ENCODE assay signal across 14 cellular contexts in genomic region chr4:144644368-144645101, GRCh38. TPM values are rescaled to one million over a fixed set of nuclear protein-coding genes. Genes with fewer than 3 reads are reported as not detected.
DNase-seq lines count a peak whose midpoint lies in the region; ATAC-seq and TF ChIP-seq lines count a peak whose summit lies in the region.
"Had no signal": no experiment of that assay in that cellular context is flagged by ENCODE, and none has a peak within 500 bp of the region (broad histone marks: within the 10 kb centered on the region; RNA-seq: fewer than 3 reads in every experiment).

No MANE protein-coding gene starts in this region.

- 57 to 94% methylated on average over 1 to 12 of the region's 12 CpGs for WGBS in endodermal cell (ENCODE audit: insufficient coverage in 1 of 2, insufficient read length in 1 of 2), 2 experiments

- H3K4me3 Mint-ChIP-seq in endodermal cell: peak overlapping the region; percentile 63
- peak overlapping the region; percentile 63 for H3K4me3 Mint-ChIP-seq in natural killer cell
- peak overlapping the region; percentile 76 for H3K4me3 Mint-ChIP-seq in type B pancreatic cell
- H3K4me3 Mint-ChIP-seq in T-helper 2 cell treated with Interferon-gamma antibody and Interleukin-4, amounts not matched to agents 5 μg/mL and 100 μg/mL, for 36 hours: no peak overlapping the region

- intact Hi-C loops in natural killer cell (cut with micrococcal nuclease): no loop called here

- no peak overlapping the region for H3K9ac ChIP-seq in endodermal cell (ENCODE audit: extremely low read depth, low read length, poor library complexity, severe bottlenecking)

- no peaks in the 10 kb centered on the region for H3K36me3 ChIP-seq in endodermal cell (ENCODE audit: control insufficient read depth, insufficient read depth, low read length)
- H3K36me3 ChIP-seq: ascending aorta, SJSA1 had no signal

- DNase-seq in NCI-H526 treated with DMSO at 0.1 percent for 48 hours (lab: John Stamatoyannopoulos, UW) (peak; percentile 8), NCI-H526 (lab: John Stamatoyannopoulos, UW) (no peak), endodermal cell (no peak), natural killer cell (no peak), type B pancreatic cell (ENCODE audit: extremely low spot score, unreplicated experiment) (no peak), amygdala (lab: John Stamatoyannopoulos, UW) (no peak), NCI-H128 (lab: John Stamatoyannopoulos, UW; ENCODE audit: unreplicated experiment) (no peak)
- no peak for DNase-seq in T-helper 2 cell treated with Interferon-gamma antibody and Interleukin-4, amounts not matched to agents 5 μg/mL and 100 μg/mL, for 36 hours (ENCODE audit: low spot score)
- DNase-seq: 8988T; activated CD8-positive, alpha-beta T cell treated with anti-CD3 and anti-CD28 coated beads, Interleukin-2, amount 10 ng/mL, durations not matched to agents 7 days and 5 days; CD8-positive, alpha-beta memory T cell had no signal

- H3K9me3 Mint-ChIP-seq in endodermal cell: no peaks in the 10 kb centered on the region
- H3K9me3 Mint-ChIP-seq in natural killer cell: no peaks in the 10 kb centered on the region
- H3K9me3 Mint-ChIP-seq in type B pancreatic cell: no peaks in the 10 kb centered on the region
- no peaks in the 10 kb centered on the region for H3K9me3 Mint-ChIP-seq in T-helper 2 cell treated with Interferon-gamma antibody and Interleukin-4, amounts not matched to agents 5 μg/mL and 100 μg/mL, for 36 hours
- H3K9me3 Mint-ChIP-seq: activated T-helper 2 cell treated with anti-CD3 and anti-CD28 coated beads, Interferon-gamma antibody, Interleukin-2, Interleukin-4, amounts not matched to agents 10 μg/mL and 5 μg/mL and 100 μg/mL, durations not matched to agents 14 hours and 24 hours and 36 hours had no signal

- no peaks in the 10 kb centered on the region for H3K9me3 ChIP-seq in endodermal cell (ENCODE audit: control insufficient read depth, low read length)
- H3K9me3 ChIP-seq: ascending aorta, SJSA1 had no signal

- H3K27ac ChIP-seq in endodermal cell (ENCODE audit: low read depth, low read length): no peak overlapping the region
- H3K27ac ChIP-seq: ascending aorta, SJSA1 had no signal

- TF ChIP-seq CTCF in endodermal cell (conservative IDR thresholded peaks at IDR 0.05) (no peak), natural killer cell (IDR thresholded peaks at IDR 0.05) (no peak), type B pancreatic cell (conservative IDR thresholded peaks at IDR 0.05) (no peak)

- H3K4me1 Mint-ChIP-seq in endodermal cell (peaks cover 35% of the 10 kb centered on the region), natural killer cell (peaks cover 21 to 23% of the 10 kb centered on the region in 2 donors), type B pancreatic cell (ENCODE audit: unreplicated experiment) (peaks cover 13% of the 10 kb centered on the region)
- H3K4me1 Mint-ChIP-seq in T-helper 2 cell treated with Interferon-gamma antibody and Interleukin-4, amounts not matched to agents 5 μg/mL and 100 μg/mL, for 36 hours (ENCODE audit: low read depth): peaks cover 17% of the 10 kb centered on the region

- H3K27ac Mint-ChIP-seq in endodermal cell (no peak overlapping the region), natural killer cell (no peak overlapping the region), type B pancreatic cell (no peak overlapping the region)
- H3K27ac Mint-ChIP-seq in T-helper 2 cell treated with Interferon-gamma antibody and Interleukin-4, amounts not matched to agents 5 μg/mL and 100 μg/mL, for 36 hours: no peak overlapping the region
- H3K27ac Mint-ChIP-seq: activated CD8-positive, alpha-beta T cell treated with anti-CD3 and anti-CD28 coated beads, Interleukin-2, amount 10 ng/mL, durations not matched to agents 7 days and 5 days; activated T-helper 2 cell treated with anti-CD3 and anti-CD28 coated beads, Interferon-gamma antibody, Interleukin-2, Interleukin-4, amounts not matched to agents 10 μg/mL and 5 μg/mL and 100 μg/mL, durations not matched to agents 14 hours and 24 hours and 36 hours; CD8-positive, alpha-beta memory T cell had no signal

- H3K36me3 Mint-ChIP-seq in endodermal cell (ENCODE audit: low read depth) (no peaks in the 10 kb centered on the region), natural killer cell (no peaks in the 10 kb centered on the region), type B pancreatic cell (no peaks in the 10 kb centered on the region)
- no peaks in the 10 kb centered on the region for H3K36me3 Mint-ChIP-seq in T-helper 2 cell treated with Interferon-gamma antibody and Interleukin-4, amounts not matched to agents 5 μg/mL and 100 μg/mL, for 36 hours (ENCODE audit: low read depth)
- H3K36me3 Mint-ChIP-seq: CD8-positive, alpha-beta memory T cell had no signal

- no peak for ATAC-seq in natural killer cell
- ATAC-seq: activated CD8-positive, alpha-beta T cell treated with anti-CD3 and anti-CD28 coated beads, Interleukin-2, amount 10 ng/mL, durations not matched to agents 7 days and 5 days had no signal

- no peak overlapping the region for H3K4me3 ChIP-seq in endodermal cell (ENCODE audit: low read length)

- peaks cover 8% of the 10 kb centered on the region for H3K4me1 ChIP-seq in endodermal cell (ENCODE audit: control insufficient read depth, insufficient read depth, low read length)

- H3K27me3 Mint-ChIP-seq in endodermal cell (ENCODE audit: insufficient read depth) (peaks cover 61% of the 10 kb centered on the region), natural killer cell (ENCODE audit: low read depth in 2 of 2) (peaks cover 22 to 23% of the 10 kb centered on the region in 2 donors), type B pancreatic cell (peaks cover 40% of the 10 kb centered on the region)
- H3K27me3 Mint-ChIP-seq in T-helper 2 cell treated with Interferon-gamma antibody and Interleukin-4, amounts not matched to agents 5 μg/mL and 100 μg/mL, for 36 hours (ENCODE audit: low read depth): peaks cover 48% of the 10 kb centered on the region

- peaks cover 51% of the 10 kb centered on the region for H3K27me3 ChIP-seq in endodermal cell (ENCODE audit: control insufficient read depth, insufficient read depth, low read length, poor library complexity, severe bottlenecking)
- H3K27me3 ChIP-seq: ascending aorta, SJSA1 had no signal

RNA-seq across cellular contexts. Expression of gene HHIP, which starts 1.4 kb away (rescaled TPM):
- total RNA-seq in endodermal cell (1 to 10 TPM; 1.8 to 3.4 TPM), natural killer cell (not detected), type B pancreatic cell (ENCODE audit: low replicate concordance) (5.6 and 29.6 TPM in 2 replicates)
- polyA plus RNA-seq in endodermal cell (2013, experiment 1 of 2): 6.7 TPM
- polyA plus RNA-seq in endodermal cell (2013, experiment 2 of 2): 5.2 TPM
- total RNA-seq: activated CD8-positive, alpha-beta T cell treated with anti-CD3 and anti-CD28 coated beads, Interleukin-2, amount 10 ng/mL, durations not matched to agents 7 days and 5 days; activated T-helper 2 cell treated with anti-CD3 and anti-CD28 coated beads, Interferon-gamma antibody, Interleukin-2, Interleukin-4, amounts not matched to agents 10 μg/mL and 5 μg/mL and 100 μg/mL, durations not matched to agents 14 hours and 24 hours and 36 hours; CD8-positive, alpha-beta memory T cell had no signal
- polyA plus RNA-seq: CD8-positive, alpha-beta memory T cell had no signal
